Comparison of ENCODE assay signal across 2 cellular contexts in genomic region chr3:124873241-124873640, GRCh38.
TF ChIP-seq lines count a peak whose summit lies in the region.

No MANE protein-coding gene starts in this region.

TF ChIP-seq in A549, 52 proteins besides CTCF, POLR2A, EP300 and RAD21:
- TF ChIP-seq NPAS2 (CRISPR knock-in tag; IDR thresholded peaks at IDR 0.05; ENCODE audit: borderline replicate concordance) (no peak), CHD2 (IDR thresholded peaks at IDR 0.05; ENCODE audit: low read length, partially characterized antibody) (no peak), MAZ (IDR thresholded peaks at IDR 0.05; ENCODE audit: borderline replicate concordance, low read depth, low read length) (no peak), TP53 (CRISPR knock-in tag; IDR thresholded peaks at IDR 0.05) (no peak), ZSCAN20 (CRISPR knock-in tag; IDR thresholded peaks at IDR 0.05) (no peak), ESRRA (IDR thresholded peaks at IDR 0.05; ENCODE audit: borderline replicate concordance, low read length) (no peak), NR3C1 (IDR thresholded peaks at IDR 0.05) (no peak), ZFP36 (IDR thresholded peaks at IDR 0.05; ENCODE audit: borderline replicate concordance, partially characterized antibody) (no peak), FOXS1 (CRISPR knock-in tag; IDR thresholded peaks at IDR 0.05) (no peak), GATA3 (IDR thresholded peaks at IDR 0.05; ENCODE audit: borderline replicate concordance) (no peak), MAFK (IDR thresholded peaks at IDR 0.05; ENCODE audit: partially characterized antibody) (no peak), RARB (CRISPR knock-in tag; IDR thresholded peaks at IDR 0.05) (no peak), USF2 (IDR thresholded peaks at IDR 0.05) (no peak), CEBPB (IDR thresholded peaks at IDR 0.05) (no peak), BCL3 (IDR thresholded peaks at IDR 0.05) (no peak), HOXB13 (CRISPR knock-in tag; IDR thresholded peaks at IDR 0.05; ENCODE audit: low read depth) (no peak), ATOH8 (CRISPR knock-in tag; IDR thresholded peaks at IDR 0.05; ENCODE audit: low read depth) (no peak), RCOR1 (IDR thresholded peaks at IDR 0.05; ENCODE audit: low read depth, low read length) (no peak), ZC3H11A (IDR thresholded peaks at IDR 0.05) (no peak)

TF ChIP-seq in IMR-90, 13 proteins besides CTCF, POLR2A, EP300 and RAD21:
- TF ChIP-seq BHLHE40 (IDR thresholded peaks at IDR 0.05; ENCODE audit: low read depth, low read length) (no peak), NFE2L2 (IDR thresholded peaks at IDR 0.05; ENCODE audit: low read depth, low read length) (no peak), CHD1 (IDR thresholded peaks at IDR 0.05; ENCODE audit: low read depth, low read length) (no peak), CEBPB (IDR thresholded peaks at IDR 0.05; ENCODE audit: low read depth, low read length) (no peak), RCOR1 (IDR thresholded peaks at IDR 0.05; ENCODE audit: insufficient replicate concordance, low read length) (no peak), MAFK (IDR thresholded peaks at IDR 0.05; ENCODE audit: low read depth, low read length) (no peak), MAZ (IDR thresholded peaks at IDR 0.05; ENCODE audit: borderline replicate concordance, low read depth, low read length) (no peak), ELK1 (IDR thresholded peaks at IDR 0.05; ENCODE audit: borderline replicate concordance, low read depth, low read length) (no peak), FOS (IDR thresholded peaks at IDR 0.05; ENCODE audit: low read depth, low read length) (no peak), SMC3 (IDR thresholded peaks at IDR 0.05; ENCODE audit: low read depth, low read length) (no peak)
TF ChIP-seq in IMR-90: peak in this region for 0.
